ENCODE assay signal across 8 cellular contexts in genomic region chr9:36991516-36992134, GRCh38. TPM values are rescaled to one million over a fixed set of nuclear protein-coding genes. Genes with fewer than 3 reads are reported as not detected.
DNase-seq lines count a peak whose midpoint lies in the region; ATAC-seq and TF ChIP-seq lines count a peak whose summit lies in the region.

No MANE protein-coding gene starts in this region.

- H3K4me3 Mint-ChIP-seq in brain, result peak overlapping the region in 1 of 5 experiments; percentile 28
- H3K4me3 Mint-ChIP-seq in progenitor cell of endocrine pancreas (ENCODE audit: low read depth), result no peak overlapping the region

- peaks cover 80% of the 10 kb centered on the region for H3K27me3 Mint-ChIP-seq in brain
- H3K27me3 Mint-ChIP-seq in progenitor cell of endocrine pancreas, result peaks cover 95% of the 10 kb centered on the region

- ATAC-seq in GM19467 (IDR thresholded peaks at IDR 0.05; ENCODE audit: unreplicated experiment), result no peak
- no peak for ATAC-seq in GM21381 (IDR thresholded peaks at IDR 0.05; ENCODE audit: unreplicated experiment)

- TF ChIP-seq CTCF in brain (conservative IDR thresholded peaks at IDR 0.05) (peak; percentile 48 to 76), progenitor cell of endocrine pancreas (IDR thresholded peaks at IDR 0.05; ENCODE audit: unreplicated experiment) (peak; percentile 63)

- H3K9me3 Mint-ChIP-seq in brain (peaks cover 12 to 28% (median 21%) of the 10 kb centered on the region in 5 experiments), progenitor cell of endocrine pancreas (ENCODE audit: low read depth) (peaks cover 5% of the 10 kb centered on the region)

- H3K4me1 Mint-ChIP-seq in brain, result peaks cover 12% of the 10 kb centered on the region
- peaks cover 1% of the 10 kb centered on the region for H3K4me1 Mint-ChIP-seq in progenitor cell of endocrine pancreas (ENCODE audit: low read depth)

- H3K27ac Mint-ChIP-seq in brain, result peak overlapping the region in 1 of 5 experiments; percentile 78
- H3K27ac Mint-ChIP-seq in progenitor cell of endocrine pancreas, result no peak overlapping the region

- no peaks in the 10 kb centered on the region for H3K36me3 Mint-ChIP-seq in brain
- H3K36me3 Mint-ChIP-seq in progenitor cell of endocrine pancreas (ENCODE audit: insufficient read depth), result peaks cover 2% of the 10 kb centered on the region

- DNase-seq in NCI-H510A treated with DMSO at 0.1 percent for 48 hours (lab: John Stamatoyannopoulos, UW), result peak; percentile 15
- DNase-seq in NCI-H510A (lab: John Stamatoyannopoulos, UW), result no peak
- DNase-seq in NCI-H1092 (lab: John Stamatoyannopoulos, UW), result peak; percentile 28
- DNase-seq in progenitor cell of endocrine pancreas (ENCODE audit: low spot score, unreplicated experiment), result no peak
- no peak for DNase-seq in NCI-H2107 treated with DMSO at 0.1 percent for 48 hours (lab: John Stamatoyannopoulos, UW; ENCODE audit: unreplicated experiment)

RNA-seq across cellular contexts. Expression of gene PAX5, which starts 42.4 kb away (rescaled TPM):
- polyA plus RNA-seq in brain (ENCODE audit: insufficient read depth, low read depth, low replicate concordance), result 18.7 TPM
- total RNA-seq in progenitor cell of endocrine pancreas, result not detected in 2 replicates

Comparison
In these comparisons a context has a peak if more than half of its experiments do, and no peak if none do; other contexts are left out.
1. DNase-seq: peak in NCI-H510A treated with DMSO at 0.1 percent for 48 hours (single experiment) and NCI-H1092 (single experiment); none in NCI-H510A (single experiment), progenitor cell of endocrine pancreas (single experiment) and NCI-H2107 treated with DMSO at 0.1 percent for 48 hours (single experiment).